In genomic region chr2:10444463-10444862, GRCh38 we compare ENCODE assay signal across 11 cellular contexts. TPM values are rescaled to one million over a fixed set of nuclear protein-coding genes. Genes with fewer than 3 reads are reported as not detected.
DNase-seq lines count a peak whose midpoint lies in the region; ATAC-seq and TF ChIP-seq lines count a peak whose summit lies in the region.
"Had no signal": no experiment of that assay in that cellular context is flagged by ENCODE, and none has a peak within 500 bp of the region (broad histone marks: within the 10 kb centered on the region; RNA-seq: fewer than 3 reads in every experiment).

No MANE protein-coding gene starts in this region.

- peaks cover 0 to 39% (median 35%) of the 10 kb centered on the region in 4 donors for H3K4me1 ChIP-seq in tibial artery

- H3K4me1 Mint-ChIP-seq in T-helper 2 cell treated with Interferon-gamma antibody and Interleukin-4, amounts not matched to agents 5 μg/mL and 100 μg/mL, for 36 hours (ENCODE audit: low read depth) = peaks cover 24% of the 10 kb centered on the region

- H3K27me3 Mint-ChIP-seq in T-helper 2 cell treated with Interferon-gamma antibody and Interleukin-4, amounts not matched to agents 5 μg/mL and 100 μg/mL, for 36 hours (ENCODE audit: low read depth) = no peaks in the 10 kb centered on the region

- H3K4me3 ChIP-seq in coronary artery = no peak overlapping the region
- no peak overlapping the region for H3K4me3 ChIP-seq in tibial artery
- H3K4me3 ChIP-seq: SJSA1, upper lobe of right lung had no signal

- no peaks in the 10 kb centered on the region for H3K27me3 ChIP-seq in tibial artery
- H3K27me3 ChIP-seq: SJSA1, upper lobe of right lung had no signal

- H3K4me3 Mint-ChIP-seq in T-helper 2 cell treated with Interferon-gamma antibody and Interleukin-4, amounts not matched to agents 5 μg/mL and 100 μg/mL, for 36 hours = no peak overlapping the region

- intact Hi-C loops in tibial artery (cut with DNase I; ENCODE audit: low total_unique reads) (loop anchor here (10.0 kb wide), 1 partner anchor 710 kb away; the partner anchor contains the start of gene SLC66A3), posterior vena cava (cut with DNase I) (no loop called here)

- H3K36me3 Mint-ChIP-seq in T-helper 2 cell treated with Interferon-gamma antibody and Interleukin-4, amounts not matched to agents 5 μg/mL and 100 μg/mL, for 36 hours (ENCODE audit: low read depth) = peaks cover 42% of the 10 kb centered on the region

- no peaks in the 10 kb centered on the region for H3K9me3 Mint-ChIP-seq in T-helper 2 cell treated with Interferon-gamma antibody and Interleukin-4, amounts not matched to agents 5 μg/mL and 100 μg/mL, for 36 hours

- peak overlapping the region; percentile 42 to 98 for H3K27ac ChIP-seq in coronary artery
- H3K27ac ChIP-seq in tibial artery = peak overlapping the region; percentile 89 to 90
- H3K27ac ChIP-seq: parathyroid adenoma, SJSA1, upper lobe of right lung had no signal

- no peak overlapping the region for H3K27ac Mint-ChIP-seq in T-helper 2 cell treated with Interferon-gamma antibody and Interleukin-4, amounts not matched to agents 5 μg/mL and 100 μg/mL, for 36 hours

- H3K9me3 ChIP-seq in tibial artery = no peaks in the 10 kb centered on the region
- H3K9me3 ChIP-seq: upper lobe of right lung had no signal

- DNase-seq in stimulated activated CD4-positive, alpha-beta T cell treated with anti-CD3 and anti-CD28 coated beads, Interleukin-12 subunit alpha, Interleukin-12 subunit beta, amount 100 ng/mL, for 48 hours (ENCODE audit: low read depth in 2 of 3, low spot score in 1 of 3) = peak; percentile 29 to 64 (median 64)
- DNase-seq in stimulated activated CD4-positive, alpha-beta T cell treated with anti-CD3 and anti-CD28 coated beads, Interleukin-4, amount 100 ng/mL, for 4 hours = no peak
- DNase-seq in T-helper 2 cell treated with Interferon-gamma antibody and Interleukin-4, amounts not matched to agents 5 μg/mL and 100 μg/mL, for 36 hours (ENCODE audit: low spot score) = peak; percentile 71
- no peak for DNase-seq in coronary artery (ENCODE audit: low spot score)
- no peak for DNase-seq in tibial artery
- DNase-seq in superior temporal gyrus (ENCODE audit: extremely low spot score) = no peak
- no peak for DNase-seq in posterior vena cava (ENCODE audit: low spot score)
- DNase-seq: upper lobe of right lung had no signal

- TF ChIP-seq CTCF in coronary artery (IDR thresholded peaks at IDR 0.05) (no peak), tibial artery (IDR thresholded peaks at IDR 0.05) (no peak)

- no peak for ATAC-seq in HG03039 (IDR thresholded peaks at IDR 0.05; ENCODE audit: unreplicated experiment)
- ATAC-seq: upper lobe of right lung had no signal

- peaks cover 51 to 54% (median 51%) of the 10 kb centered on the region in 3 donors for H3K36me3 ChIP-seq in tibial artery

RNA-seq across cellular contexts. Expression of gene ODC1, which starts 3.7 kb away (rescaled TPM):
- total RNA-seq in posterior vena cava = 10 to 100 TPM; 51.7 to 67.6 TPM

Comparison
In these comparisons a context has a peak if more than half of its experiments do, and no peak if none do; other contexts are left out.
1. DNase-seq: peak in stimulated activated CD4-positive, alpha-beta T cell treated with anti-CD3 and anti-CD28 coated beads, Interleukin-12 subunit alpha, Interleukin-12 subunit beta, amount 100 ng/mL, for 48 hours (3 of 3) and T-helper 2 cell treated with Interferon-gamma antibody and Interleukin-4, amounts not matched to agents 5 μg/mL and 100 μg/mL, for 36 hours (single experiment); none in stimulated activated CD4-positive, alpha-beta T cell treated with anti-CD3 and anti-CD28 coated beads, Interleukin-4, amount 100 ng/mL, for 4 hours (0 of 2), coronary artery (single experiment), tibial artery (0 of 2), superior temporal gyrus (single experiment) and posterior vena cava (single experiment).